Comparison of ENCODE assay signal across 8 cellular contexts in genomic region chr7:27179503-27180430, GRCh38. TPM values are rescaled to one million over a fixed set of nuclear protein-coding genes. Genes with fewer than 3 reads are reported as not detected.
DNase-seq lines count a peak whose midpoint lies in the region; ATAC-seq and TF ChIP-seq lines count a peak whose summit lies in the region.

No MANE protein-coding gene starts in this region.

- no peak for DNase-seq in GM12864 (ENCODE audit: low read depth)
- DNase-seq in NCI-H2171 treated with DMSO at 0.1 percent for 48 hours (lab: John Stamatoyannopoulos, UW), result peak; percentile 32
- peak; percentile 70 for DNase-seq in activated T-cell treated with anti-CD3 and anti-CD28 coated beads, Interleukin-2, amount 50 U/mL, for 1 hour
- no peak for DNase-seq in esophagus squamous epithelium (lab: John Stamatoyannopoulos, UW)
- peak; percentile 51 to 93 for DNase-seq in upper lobe of left lung

- peaks cover 98% of the 10 kb centered on the region for H3K27me3 Mint-ChIP-seq in nephron (ENCODE audit: low read depth)

- H3K4me1 ChIP-seq in esophagus squamous epithelium, result peaks cover 18 to 33% (median 22%) of the 10 kb centered on the region in 3 donors
- peaks cover 19 to 35% (median 22%) of the 10 kb centered on the region in 4 donors for H3K4me1 ChIP-seq in upper lobe of left lung

- H3K36me3 Mint-ChIP-seq in nephron (ENCODE audit: low read depth), result peaks cover 32% of the 10 kb centered on the region

- intact Hi-C loops in esophagus squamous epithelium (cut with DNase I), result no loop called here

- peak; percentile 59 to 84 for ATAC-seq in upper lobe of left lung (ENCODE audit: low FRiP score in 2 of 2)
- no peak for ATAC-seq in HG02763 (IDR thresholded peaks at IDR 0.05; ENCODE audit: unreplicated experiment)
- no peak for ATAC-seq in HG02885 (IDR thresholded peaks at IDR 0.05; ENCODE audit: poor library complexity, unreplicated experiment)

- TF ChIP-seq POLR2A in esophagus squamous epithelium (IDR thresholded peaks at IDR 0.05) (no peak), upper lobe of left lung (IDR thresholded peaks at IDR 0.05) (no peak)

- H3K4me3 ChIP-seq in GM12864 (ENCODE audit: low read depth, low read length) (no peak overlapping the region), esophagus squamous epithelium (peak overlapping the region in 2 of 4 donors; percentile 2 to 26), upper lobe of left lung (peak overlapping the region in 2 of 4 donors; percentile 0 to 15)

- H3K9me3 Mint-ChIP-seq in nephron, result no peaks in the 10 kb centered on the region

- H3K27ac ChIP-seq in esophagus squamous epithelium (no peak overlapping the region), upper lobe of left lung (no peak overlapping the region)

- TF ChIP-seq EP300 in upper lobe of left lung (IDR thresholded peaks at IDR 0.05), result no peak

- H3K27ac Mint-ChIP-seq in nephron, result peak overlapping the region; percentile 95 to 100 (median 96)

- TF ChIP-seq CTCF in GM12864 (IDR thresholded peaks at IDR 0.05; ENCODE audit: low read depth, low read length, missing control alignments) (peak; percentile 64), esophagus squamous epithelium (IDR thresholded peaks at IDR 0.05) (peak in 5 of 6 experiments; percentile 59 to 82 (median 71)), nephron (IDR thresholded peaks at IDR 0.05; ENCODE audit: unreplicated experiment in 3 of 3) (peak; percentile 92 to 97 (median 96)), upper lobe of left lung (IDR thresholded peaks at IDR 0.05) (peak; percentile 45 to 82 (median 64))

- 14 to 33% methylated on average over 18 to 23 of the region's 56 CpGs for WGBS in esophagus squamous epithelium, 2 donors
- WGBS in upper lobe of left lung, 2 donors, result 15 to 18% methylated on average over 51 to 56 of the region's 56 CpGs

- H3K27me3 ChIP-seq in esophagus squamous epithelium, result peaks cover 32 to 100% (median 68%) of the 10 kb centered on the region in 4 donors
- H3K27me3 ChIP-seq in upper lobe of left lung, result peaks cover 0 to 91% (median 53%) of the 10 kb centered on the region in 4 donors

- peak overlapping the region; percentile 83 to 93 (median 92) for H3K4me3 Mint-ChIP-seq in nephron

- H3K36me3 ChIP-seq in esophagus squamous epithelium, result no peaks in the 10 kb centered on the region
- H3K36me3 ChIP-seq in upper lobe of left lung, result no peaks in the 10 kb centered on the region

- H3K9me3 ChIP-seq in esophagus squamous epithelium (no peaks in the 10 kb centered on the region), upper lobe of left lung (no peaks in the 10 kb centered on the region)

- peaks cover 46% of the 10 kb centered on the region for H3K4me1 Mint-ChIP-seq in nephron

RNA-seq across cellular contexts. Expression of gene HOXA11, which starts 5.3 kb away (rescaled TPM):
- total RNA-seq in esophagus squamous epithelium (not detected), upper lobe of left lung (not detected)

RNA-seq across cellular contexts. Expression of gene HOXA10, which starts 5.6 kb away (rescaled TPM):
- not detected for total RNA-seq in esophagus squamous epithelium
- under 1 TPM in 2 of 6 donors, not detected in 4; 0.15 to 0.24 TPM for total RNA-seq in upper lobe of left lung

RNA-seq across cellular contexts. Expression of gene HOXA9, which starts 14.4 kb away (rescaled TPM):
- total RNA-seq in esophagus squamous epithelium (1 to 10 TPM in 1 of 4 donors, under 1 TPM in 1, not detected in 2; 0.57 to 1.1 TPM), upper lobe of left lung (1 to 10 TPM in 2 of 6 donors, under 1 TPM in 3, not detected in 1; 0.30 to 6.1 (median 0.49) TPM)

RNA-seq across cellular contexts. Expression of gene HOXA13, which starts 20.1 kb away (rescaled TPM):
- not detected for total RNA-seq in esophagus squamous epithelium
- not detected for total RNA-seq in upper lobe of left lung

RNA-seq across cellular contexts. Expression of gene HOXA7, which starts 23.3 kb away (rescaled TPM):
- total RNA-seq in esophagus squamous epithelium (under 1 TPM; 0.23 to 0.76 (median 0.48) TPM), upper lobe of left lung (1 to 10 TPM in 3 of 6 donors, under 1 TPM in 1, not detected in 2; 0.46 to 3.3 (median 2.5) TPM)

Comparison
In these comparisons a context has a peak if more than half of its experiments do, and no peak if none do; other contexts are left out.
1. DNase-seq: peak in NCI-H2171 treated with DMSO at 0.1 percent for 48 hours (single experiment), activated T-cell treated with anti-CD3 and anti-CD28 coated beads, Interleukin-2, amount 50 U/mL, for 1 hour (single experiment) and upper lobe of left lung (2 of 2); none in GM12864 (single experiment) and esophagus squamous epithelium (single experiment).
2. ATAC-seq: peak in upper lobe of left lung (2 of 2); none in HG02763 (single experiment) and HG02885 (single experiment).
3. Peak in every context shown above with its lines, with median percentiles within 50 percentile points of each other: CTCF ChIP-seq.